1 cellular context compared by ENCODE assay signal in the genomic region with DNA sequence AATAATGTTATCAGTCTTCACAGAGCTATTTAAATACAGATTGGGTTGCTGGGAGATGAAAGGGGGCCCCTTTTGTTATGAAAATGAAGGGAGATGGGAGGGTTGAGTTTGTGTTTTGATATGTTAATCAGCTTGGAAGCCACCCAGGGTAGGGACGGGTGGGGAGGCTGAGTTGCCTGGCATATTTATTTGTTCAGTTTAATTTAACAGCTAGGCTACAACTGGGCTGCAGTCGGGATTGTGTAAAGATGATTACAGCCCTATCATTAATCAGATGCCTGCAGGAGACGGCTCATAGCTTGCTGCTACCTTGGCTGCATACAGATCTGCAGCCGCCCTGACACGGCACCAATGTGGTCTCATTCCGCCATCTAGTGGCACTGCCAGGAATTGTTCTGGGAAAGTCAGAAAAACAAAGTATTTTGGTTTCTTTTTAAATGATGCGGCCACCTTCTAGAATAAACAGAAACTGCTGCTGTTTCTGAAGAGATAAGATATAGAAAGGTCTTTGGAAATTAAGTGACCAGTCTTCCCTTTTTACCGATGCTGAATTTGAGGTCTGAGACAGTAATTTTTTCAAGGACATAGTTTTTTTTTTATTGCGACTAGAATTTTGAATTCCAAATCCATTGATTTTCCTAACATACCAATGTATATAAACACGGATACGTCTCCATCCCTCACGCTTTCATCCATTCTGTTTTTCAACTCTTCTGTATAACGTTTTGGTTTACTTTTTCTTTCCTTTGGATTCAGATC.
TF ChIP-seq lines count a peak whose summit lies in the region.

No MANE protein-coding gene starts in this region.

TF ChIP-seq in HEK293, 187 proteins besides CTCF, POLR2A, EP300 and RAD21 (continued from another document):
- TF ChIP-seq ZNF391 (tag by site-specific recombination; IDR thresholded peaks at IDR 0.05; ENCODE audit: borderline replicate concordance, low read depth) (no peak), ZNF114 (tag by site-specific recombination; IDR thresholded peaks at IDR 0.05) (no peak), ZSCAN30 (tag by site-specific recombination; IDR thresholded peaks at IDR 0.05) (peak; percentile 93), TCF7L2 (IDR thresholded peaks at IDR 0.05; ENCODE audit: borderline replicate concordance, low read depth, low read length) (no peak), SP7 (tag by site-specific recombination; IDR thresholded peaks at IDR 0.05) (peak; percentile 45; the same call in 1 of the 2 replicates), ZNF132 (tag by site-specific recombination; IDR thresholded peaks at IDR 0.05; ENCODE audit: borderline replicate concordance) (no peak), HOXD13 (CRISPR knock-in tag; IDR thresholded peaks at IDR 0.05; ENCODE audit: borderline replicate concordance) (no peak), KLF9 (tag by site-specific recombination; IDR thresholded peaks at IDR 0.05; ENCODE audit: low read depth) (no peak)
- TF ChIP-seq, protein P1, sequence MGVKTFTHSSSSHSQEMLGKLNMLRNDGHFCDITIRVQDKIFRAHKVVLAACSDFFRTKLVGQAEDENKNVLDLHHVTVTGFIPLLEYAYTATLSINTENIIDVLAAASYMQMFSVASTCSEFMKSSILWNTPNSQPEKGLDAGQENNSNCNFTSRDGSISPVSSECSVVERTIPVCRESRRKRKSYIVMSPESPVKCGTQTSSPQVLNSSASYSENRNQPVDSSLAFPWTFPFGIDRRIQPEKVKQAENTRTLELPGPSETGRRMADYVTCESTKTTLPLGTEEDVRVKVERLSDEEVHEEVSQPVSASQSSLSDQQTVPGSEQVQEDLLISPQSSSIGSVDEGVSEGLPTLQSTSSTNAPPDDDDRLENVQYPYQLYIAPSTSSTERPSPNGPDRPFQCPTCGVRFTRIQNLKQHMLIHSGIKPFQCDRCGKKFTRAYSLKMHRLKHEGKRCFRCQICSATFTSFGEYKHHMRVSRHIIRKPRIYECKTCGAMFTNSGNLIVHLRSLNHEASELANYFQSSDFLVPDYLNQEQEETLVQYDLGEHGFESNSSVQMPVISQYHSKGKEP (tag by site-specific recombination; IDR thresholded peaks at IDR 0.05), result peak; percentile 61; the same call in 1 of the 2 replicates
- TF ChIP-seq, protein P2, sequence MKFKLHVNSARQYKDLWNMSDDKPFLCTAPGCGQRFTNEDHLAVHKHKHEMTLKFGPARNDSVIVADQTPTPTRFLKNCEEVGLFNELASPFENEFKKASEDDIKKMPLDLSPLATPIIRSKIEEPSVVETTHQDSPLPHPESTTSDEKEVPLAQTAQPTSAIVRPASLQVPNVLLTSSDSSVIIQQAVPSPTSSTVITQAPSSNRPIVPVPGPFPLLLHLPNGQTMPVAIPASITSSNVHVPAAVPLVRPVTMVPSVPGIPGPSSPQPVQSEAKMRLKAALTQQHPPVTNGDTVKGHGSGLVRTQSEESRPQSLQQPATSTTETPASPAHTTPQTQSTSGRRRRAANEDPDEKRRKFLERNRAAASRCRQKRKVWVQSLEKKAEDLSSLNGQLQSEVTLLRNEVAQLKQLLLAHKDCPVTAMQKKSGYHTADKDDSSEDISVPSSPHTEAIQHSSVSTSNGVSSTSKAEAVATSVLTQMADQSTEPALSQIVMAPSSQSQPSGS (tag by site-specific recombination; IDR thresholded peaks at IDR 0.05; ENCODE audit: low read depth), result no peak
